In genomic region chr6:163772701-163773100, GRCh38 we compare ENCODE assay signal across 33 cellular contexts.
"Had no signal": no experiment of that assay in that cellular context is flagged by ENCODE, and none has a peak within 500 bp of the region (broad histone marks: within the 10 kb centered on the region; RNA-seq: fewer than 3 reads in every experiment).

No MANE protein-coding gene starts in this region.

- DNase-seq: Karpas-422, Kasumi-1, MG63, MM.1S, MV-4-11, NCI-H1048, NCI-H1092, NCI-H1092 treated with DMSO at 0.1 percent for 48 hours, NCI-H1105, NCI-H1105 treated with DMSO at 0.1 percent for 48 hours, NCI-H1417, NCI-H1417 treated with DMSO at 0.1 percent for 48 hours, NCI-H1436, NCI-H1436 treated with DMSO at 0.1 percent for 48 hours, NCI-H1694, NCI-H1694 treated with DMSO at 0.1 percent for 48 hours, NCI-H187, NCI-H187 treated with DMSO at 0.1 percent for 48 hours, NCI-H1930, NCI-H2029, NCI-H2029 treated with DMSO at 0.1 percent for 48 hours, NCI-H2081, NCI-H2081 treated with DMSO at 0.1 percent for 48 hours, NCI-H2107, NCI-H2171, NCI-H2171 treated with DMSO at 0.1 percent for 48 hours, NCI-H2227 treated with DMSO at 0.1 percent for 48 hours, NCI-H226, NCI-H345, NCI-H446, NCI-H446 treated with DMSO at 0.1 percent for 48 hours, NCI-H510A, NCI-H510A treated with DMSO at 0.1 percent for 48 hours had no signal

- H3K27me3 ChIP-seq: MG63 had no signal

- H3K36me3 ChIP-seq: MG63 had no signal

- H3K4me3 ChIP-seq: MG63 had no signal
